Comparison of ENCODE assay signal across 8 cellular contexts in genomic region chr6:167828325-167828956, GRCh38. TPM values are rescaled to one million over a fixed set of nuclear protein-coding genes. Genes with fewer than 3 reads are reported as not detected.
DNase-seq lines count a peak whose midpoint lies in the region; ATAC-seq and TF ChIP-seq lines count a peak whose summit lies in the region.

No MANE protein-coding gene starts in this region.

- intact Hi-C loops in CD4-positive, alpha-beta memory T cell (cut with micrococcal nuclease) = loop anchor here (5.0 to 10.0 kb wide), 2 partner anchors 134 to 1201 kb away; partner anchors contain the start of gene RPS6KA2

- H3K4me1 Mint-ChIP-seq in CD4-positive, alpha-beta memory T cell = peaks cover 19 to 43% (median 25%) of the 10 kb centered on the region in 4 donors

- no peak for DNase-seq in CD4-positive, alpha-beta memory T cell
- DNase-seq in cardiac fibroblast (ENCODE audit: low read depth in 2 of 2) = no peak
- DNase-seq in activated gamma-delta T cell treated with Interleukin-2 at 50 U/mL for 16 hours = no peak
- no peak for DNase-seq in ecto neural progenitor cell (ENCODE audit: low spot score)
- DNase-seq in Ammon's horn (ENCODE audit: low spot score) = no peak

- H3K9ac ChIP-seq in KMS-11 = no peak overlapping the region

- H3K4me1 ChIP-seq in CD4-positive, alpha-beta memory T cell (ENCODE audit: insufficient read depth, low read length) = peaks cover 31% of the 10 kb centered on the region
- H3K4me1 ChIP-seq in KMS-11 (ENCODE audit: low read depth, poor library complexity, severe bottlenecking) (peaks cover 57% of the 10 kb centered on the region), muscle layer of duodenum (ENCODE audit: control insufficient read depth in 1 of 2, insufficient read depth in 2 of 2, low read length in 2 of 2) (peaks cover 0 to 29% of the 10 kb centered on the region in 2 donors)

- H3K4me2 ChIP-seq in KMS-11 = peak overlapping the region; percentile 70

- peaks cover 0 to 4% of the 10 kb centered on the region in 2 donors for H3K36me3 Mint-ChIP-seq in CD4-positive, alpha-beta memory T cell

- peak overlapping the region in 1 of 2 donors; percentile 63 for H3K4me3 ChIP-seq in CD4-positive, alpha-beta memory T cell (ENCODE audit: low read length in 2 of 2)
- H3K4me3 ChIP-seq in KMS-11 (IDR thresholded peaks at IDR 0.05; ENCODE audit: insufficient read depth, low read depth, low read length) = no peak overlapping the region
- peak overlapping the region; percentile 64 for H3K4me3 ChIP-seq in cardiac fibroblast (replicated peaks in 1 of 2; ENCODE audit: low read depth in 2 of 2, low read length in 2 of 2)
- H3K4me3 ChIP-seq in muscle layer of duodenum (ENCODE audit: low read depth in 1 of 2, low read length in 2 of 2) = peak overlapping the region; percentile 70 to 78

- CTCF ChIA-PET in CD4-positive, alpha-beta memory T cell (lab: Charles Lee; ENCODE audit: partially characterized antibody) = no interaction called here

- H3K9me3 ChIP-seq in CD4-positive, alpha-beta memory T cell (ENCODE audit: control insufficient read depth in 1 of 2, low read length in 2 of 2) = no peaks in the 10 kb centered on the region
- no peaks in the 10 kb centered on the region for H3K9me3 ChIP-seq in muscle layer of duodenum (ENCODE audit: control insufficient read depth in 1 of 2, low read length in 2 of 2)

- peaks cover 0 to 3% (median 0%) of the 10 kb centered on the region in 8 donors for H3K9me3 Mint-ChIP-seq in CD4-positive, alpha-beta memory T cell

- H3K27me3 Mint-ChIP-seq in CD4-positive, alpha-beta memory T cell = peaks cover 10 to 19% of the 10 kb centered on the region in 2 donors

- POLR2A ChIA-PET in CD4-positive, alpha-beta memory T cell (lab: Charles Lee; ENCODE audit: partially characterized antibody) = interaction anchor here (0.9 kb wide), 1 partner anchor 24 kb away, joined by 3 read pairs; no protein-coding TSS in a partner anchor

- H3K36me3 ChIP-seq in CD4-positive, alpha-beta memory T cell (ENCODE audit: insufficient read depth, low read length) = no peaks in the 10 kb centered on the region
- H3K36me3 ChIP-seq in KMS-11 (ENCODE audit: insufficient read depth) = no peaks in the 10 kb centered on the region
- H3K36me3 ChIP-seq in muscle layer of duodenum (ENCODE audit: control insufficient read depth in 1 of 2, insufficient read depth in 2 of 2, low read length in 2 of 2) = no peaks in the 10 kb centered on the region

- H3K27ac Mint-ChIP-seq in CD4-positive, alpha-beta memory T cell = peak overlapping the region in 5 of 7 donors; percentile 40 to 90 (median 83)

- ATAC-seq in HG03571 (IDR thresholded peaks at IDR 0.05; ENCODE audit: unreplicated experiment) = no peak

- H3K79me2 ChIP-seq in KMS-11 (ENCODE audit: insufficient read depth, low read depth) = peaks cover 59% of the 10 kb centered on the region

- TF ChIP-seq CTCF in KMS-11 (conservative IDR thresholded peaks at IDR 0.05; ENCODE audit: low read depth, low read length) (no peak), cardiac fibroblast (IDR thresholded peaks at IDR 0.05; ENCODE audit: low read depth, low read length) (no peak)

- H3K27me3 ChIP-seq in CD4-positive, alpha-beta memory T cell (ENCODE audit: insufficient read depth, low read length) = no peaks in the 10 kb centered on the region
- H3K27me3 ChIP-seq in KMS-11 (ENCODE audit: insufficient read depth, low read depth) (no peaks in the 10 kb centered on the region), muscle layer of duodenum (ENCODE audit: low read depth, low read length) (peaks cover 4% of the 10 kb centered on the region)

- H2AFZ ChIP-seq in KMS-11 (ENCODE audit: low read depth) = no peak overlapping the region

- H3K4me3 Mint-ChIP-seq in CD4-positive, alpha-beta memory T cell = peak overlapping the region; percentile 85 to 92 (median 89)

- peaks cover 4% of the 10 kb centered on the region; the same call in 1 of the 2 replicates for H4K20me1 ChIP-seq in KMS-11 (ENCODE audit: insufficient read depth)

- H3K27ac ChIP-seq in CD4-positive, alpha-beta memory T cell (ENCODE audit: low read depth, low read length) = no peak overlapping the region
- H3K27ac ChIP-seq in KMS-11 = no peak overlapping the region
- H3K27ac ChIP-seq in muscle layer of duodenum (ENCODE audit: low read length) = peak overlapping the region; percentile 71

RNA-seq across cellular contexts. Expression of gene AFDN, which starts 1.7 kb away (rescaled TPM):
- total RNA-seq in CD4-positive, alpha-beta memory T cell = 10 to 100 TPM; 20.7 to 24.3 TPM
- polyA plus RNA-seq in CD4-positive, alpha-beta memory T cell = 1 to 10 TPM; 1.4 to 9.9 TPM
